ENCODE assay signal across 1 cellular context in the genomic region with DNA sequence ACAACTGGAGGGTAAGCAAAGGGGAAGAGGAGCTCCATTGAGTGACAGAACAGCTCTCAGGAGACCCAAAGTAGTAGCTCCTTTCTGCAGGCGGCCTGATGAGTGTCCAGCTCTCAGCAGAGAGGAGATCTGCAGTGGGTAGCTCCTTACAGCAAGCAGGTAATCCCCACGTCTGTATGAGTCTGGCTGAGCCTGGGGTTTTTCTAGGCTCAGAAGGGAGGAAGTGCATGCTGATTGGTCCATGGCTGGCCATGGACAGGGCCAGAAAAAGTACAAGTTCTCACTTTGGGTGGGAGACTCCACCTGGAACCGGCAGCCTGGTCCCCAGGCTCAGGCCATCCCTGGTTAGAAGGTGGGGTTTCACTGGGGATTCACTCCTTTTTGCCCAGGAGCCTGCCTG.
TF ChIP-seq lines count a peak whose summit lies in the region.

No MANE protein-coding gene starts in this region.

TF ChIP-seq in K562, 482 proteins besides CTCF, POLR2A, EP300 and RAD21:
- TF ChIP-seq DIDO1 (tag; IDR thresholded peaks at IDR 0.05; ENCODE audit: low read depth) (no peak), TCFL5 (CRISPR knock-in tag; conservative IDR thresholded peaks at IDR 0.05) (no peak), ZNF77 (CRISPR knock-in tag; IDR thresholded peaks at IDR 0.05) (no peak), ZNF174 (CRISPR knock-in tag; IDR thresholded peaks at IDR 0.05) (no peak), BRD9 (IDR thresholded peaks at IDR 0.05; ENCODE audit: low read depth, partially characterized antibody) (no peak), DMBX1 (CRISPR knock-in tag; IDR thresholded peaks at IDR 0.05; ENCODE audit: borderline replicate concordance) (no peak), SIX5 (IDR thresholded peaks at IDR 0.05; ENCODE audit: borderline replicate concordance in 1 of 2, insufficient read depth in 1 of 2, low read depth in 1 of 2, low read length in 2 of 2) (no peak), MTA1 (IDR thresholded peaks at IDR 0.05; ENCODE audit: borderline replicate concordance) (no peak), KDM4B (IDR thresholded peaks at IDR 0.05; ENCODE audit: borderline replicate concordance in 2 of 2, low read depth in 1 of 2) (no peak), NR2C2 (CRISPR knock-in tag; IDR thresholded peaks at IDR 0.05) (no peak), NR2C2 (tag; IDR thresholded peaks at IDR 0.05) (no peak), ZNF146 (CRISPR knock-in tag; IDR thresholded peaks at IDR 0.05; ENCODE audit: unreplicated experiment) (no peak), CBX3 (IDR thresholded peaks at IDR 0.05; ENCODE audit: borderline replicate concordance in 1 of 2, low read length in 2 of 2) (no peak), NBN (IDR thresholded peaks at IDR 0.05; ENCODE audit: low read depth) (no peak)
- TF ChIP-seq, protein P1, sequence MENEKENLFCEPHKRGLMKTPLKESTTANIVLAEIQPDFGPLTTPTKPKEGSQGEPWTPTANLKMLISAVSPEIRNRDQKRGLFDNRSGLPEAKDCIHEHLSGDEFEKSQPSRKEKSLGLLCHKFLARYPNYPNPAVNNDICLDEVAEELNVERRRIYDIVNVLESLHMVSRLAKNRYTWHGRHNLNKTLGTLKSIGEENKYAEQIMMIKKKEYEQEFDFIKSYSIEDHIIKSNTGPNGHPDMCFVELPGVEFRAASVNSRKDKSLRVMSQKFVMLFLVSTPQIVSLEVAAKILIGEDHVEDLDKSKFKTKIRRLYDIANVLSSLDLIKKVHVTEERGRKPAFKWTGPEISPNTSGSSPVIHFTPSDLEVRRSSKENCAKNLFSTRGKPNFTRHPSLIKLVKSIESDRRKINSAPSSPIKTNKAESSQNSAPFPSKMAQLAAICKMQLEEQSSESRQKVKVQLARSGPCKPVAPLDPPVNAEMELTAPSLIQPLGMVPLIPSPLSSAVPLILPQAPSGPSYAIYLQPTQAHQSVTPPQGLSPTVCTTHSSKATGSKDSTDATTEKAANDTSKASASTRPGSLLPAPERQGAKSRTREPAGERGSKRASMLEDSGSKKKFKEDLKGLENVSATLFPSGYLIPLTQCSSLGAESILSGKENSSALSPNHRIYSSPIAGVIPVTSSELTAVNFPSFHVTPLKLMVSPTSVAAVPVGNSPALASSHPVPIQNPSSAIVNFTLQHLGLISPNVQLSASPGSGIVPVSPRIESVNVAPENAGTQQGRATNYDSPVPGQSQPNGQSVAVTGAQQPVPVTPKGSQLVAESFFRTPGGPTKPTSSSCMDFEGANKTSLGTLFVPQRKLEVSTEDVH (IDR thresholded peaks at IDR 0.05; ENCODE audit: low read depth, partially characterized antibody) = no peak
- TF ChIP-seq, protein P2, sequence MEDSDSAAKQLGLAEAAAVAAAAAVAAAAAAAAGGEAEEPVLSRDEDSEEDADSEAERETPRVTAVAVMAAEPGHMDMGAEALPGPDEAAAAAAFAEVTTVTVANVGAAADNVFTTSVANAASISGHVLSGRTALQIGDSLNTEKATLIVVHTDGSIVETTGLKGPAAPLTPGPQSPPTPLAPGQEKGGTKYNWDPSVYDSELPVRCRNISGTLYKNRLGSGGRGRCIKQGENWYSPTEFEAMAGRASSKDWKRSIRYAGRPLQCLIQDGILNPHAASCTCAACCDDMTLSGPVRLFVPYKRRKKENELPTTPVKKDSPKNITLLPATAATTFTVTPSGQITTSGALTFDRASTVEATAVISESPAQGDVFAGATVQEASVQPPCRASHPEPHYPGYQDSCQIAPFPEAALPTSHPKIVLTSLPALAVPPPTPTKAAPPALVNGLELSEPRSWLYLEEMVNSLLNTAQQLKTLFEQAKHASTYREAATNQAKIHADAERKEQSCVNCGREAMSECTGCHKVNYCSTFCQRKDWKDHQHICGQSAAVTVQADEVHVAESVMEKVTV (CRISPR knock-in tag; IDR thresholded peaks at IDR 0.05) = no peak
- TF ChIP-seq, protein P3, sequence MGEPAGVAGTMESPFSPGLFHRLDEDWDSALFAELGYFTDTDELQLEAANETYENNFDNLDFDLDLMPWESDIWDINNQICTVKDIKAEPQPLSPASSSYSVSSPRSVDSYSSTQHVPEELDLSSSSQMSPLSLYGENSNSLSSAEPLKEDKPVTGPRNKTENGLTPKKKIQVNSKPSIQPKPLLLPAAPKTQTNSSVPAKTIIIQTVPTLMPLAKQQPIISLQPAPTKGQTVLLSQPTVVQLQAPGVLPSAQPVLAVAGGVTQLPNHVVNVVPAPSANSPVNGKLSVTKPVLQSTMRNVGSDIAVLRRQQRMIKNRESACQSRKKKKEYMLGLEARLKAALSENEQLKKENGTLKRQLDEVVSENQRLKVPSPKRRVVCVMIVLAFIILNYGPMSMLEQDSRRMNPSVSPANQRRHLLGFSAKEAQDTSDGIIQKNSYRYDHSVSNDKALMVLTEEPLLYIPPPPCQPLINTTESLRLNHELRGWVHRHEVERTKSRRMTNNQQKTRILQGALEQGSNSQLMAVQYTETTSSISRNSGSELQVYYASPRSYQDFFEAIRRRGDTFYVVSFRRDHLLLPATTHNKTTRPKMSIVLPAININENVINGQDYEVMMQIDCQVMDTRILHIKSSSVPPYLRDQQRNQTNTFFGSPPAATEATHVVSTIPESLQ (CRISPR knock-in tag; IDR thresholded peaks at IDR 0.05) = no peak
- TF ChIP-seq, protein P4, sequence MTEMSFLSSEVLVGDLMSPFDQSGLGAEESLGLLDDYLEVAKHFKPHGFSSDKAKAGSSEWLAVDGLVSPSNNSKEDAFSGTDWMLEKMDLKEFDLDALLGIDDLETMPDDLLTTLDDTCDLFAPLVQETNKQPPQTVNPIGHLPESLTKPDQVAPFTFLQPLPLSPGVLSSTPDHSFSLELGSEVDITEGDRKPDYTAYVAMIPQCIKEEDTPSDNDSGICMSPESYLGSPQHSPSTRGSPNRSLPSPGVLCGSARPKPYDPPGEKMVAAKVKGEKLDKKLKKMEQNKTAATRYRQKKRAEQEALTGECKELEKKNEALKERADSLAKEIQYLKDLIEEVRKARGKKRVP (CRISPR knock-in tag; IDR thresholded peaks at IDR 0.05) = no peak
